ENCODE assay signal across 15 cellular contexts in genomic region chr13:75383064-75383715, GRCh38.
DNase-seq lines count a peak whose midpoint lies in the region; ATAC-seq, FAIRE-seq and TF ChIP-seq lines count a peak whose summit lies in the region.
"Had no signal": no experiment of that assay in that cellular context is flagged by ENCODE, and none has a peak within 500 bp of the region (broad histone marks: within the 10 kb centered on the region; RNA-seq: fewer than 3 reads in every experiment).

No MANE protein-coding gene starts in this region.

- FAIRE-seq in HepG2 (lab: Jason Lieb, UNC), result no peak

- H3F3A ChIP-seq in MM.1S (ENCODE audit: insufficient read depth, low read length), result no peaks in the 10 kb centered on the region

- peak overlapping the region; percentile 63 for H3K27ac Mint-ChIP-seq in Caco-2 (ENCODE audit: unreplicated experiment)
- peak overlapping the region; percentile 51 for H3K27ac Mint-ChIP-seq in stimulated activated naive B cell treated with anti-CD40 and anti-IgM and Interleukin-4, amounts not matched to agents 10 μg/mL and 1 μg/mL and 100 μg/mL, for 72 hours
- H3K27ac Mint-ChIP-seq: CD8-positive, alpha-beta T cell; GM23338 had no signal

- H2AFZ ChIP-seq in MM.1S (ENCODE audit: low read length), result no peak overlapping the region
- H2AFZ ChIP-seq in HepG2 (ENCODE audit: low read length), result no peak overlapping the region
- H2AFZ ChIP-seq: GM23338 had no signal

- in situ Hi-C loops in HepG2 (cut with HindIII; ENCODE audit: extremely low pct_ligation_motif_present, low pct_unique_long_range_greater_than_20kb), result no loop called here

- no peaks in the 10 kb centered on the region for H3K9me3 ChIP-seq in Caco-2
- H3K9me3 ChIP-seq in MM.1S (replicated peaks; ENCODE audit: insufficient read depth, low read length), result no peaks in the 10 kb centered on the region
- H3K9me3 ChIP-seq in HepG2 (ENCODE audit: low read length), result no peaks in the 10 kb centered on the region
- H3K9me3 ChIP-seq in WERI-Rb-1 (ENCODE audit: severe bottlenecking), result no peaks in the 10 kb centered on the region
- no peaks in the 10 kb centered on the region for H3K9me3 ChIP-seq in testis
- H3K9me3 ChIP-seq: BE2C had no signal

- H3K9me3 Mint-ChIP-seq in Caco-2 (ENCODE audit: unreplicated experiment), result no peaks in the 10 kb centered on the region
- H3K9me3 Mint-ChIP-seq in stimulated activated naive B cell treated with anti-CD40 and anti-IgM and Interleukin-4, amounts not matched to agents 10 μg/mL and 1 μg/mL and 100 μg/mL, for 72 hours, result no peaks in the 10 kb centered on the region
- H3K9me3 Mint-ChIP-seq: CD8-positive, alpha-beta T cell; GM23338 had no signal

- ATAC-seq in HepG2 (no peak), HG02970 (IDR thresholded peaks at IDR 0.05; ENCODE audit: low FRiP score, unreplicated experiment) (no peak)
- no peak for ATAC-seq in stimulated activated naive B cell treated with anti-CD40 and anti-IgM and Interleukin-4, amounts not matched to agents 10 μg/mL and 1 μg/mL and 100 μg/mL, for 72 hours (replicated peaks)
- ATAC-seq: CD8-positive, alpha-beta T cell; GM23338 had no signal

- H3K4me1 ChIP-seq in Caco-2 (peaks cover 80% of the 10 kb centered on the region), MM.1S (ENCODE audit: low read length) (no peaks in the 10 kb centered on the region), HepG2 (ENCODE audit: insufficient read depth, low read length) (peaks cover 61% of the 10 kb centered on the region), testis (no peaks in the 10 kb centered on the region)

- WGBS in HepG2 (ENCODE audit: low lambda C conversion rate), result 94% methylated on average over 6 of the region's 6 CpGs
- 90 to 91% methylated on average over 6 of the region's 6 CpGs for WGBS in testis, 2 donors

- H3K4me1 Mint-ChIP-seq in Caco-2 (ENCODE audit: low read depth, unreplicated experiment), result peaks cover 43% of the 10 kb centered on the region
- peaks cover 0 to 2% of the 10 kb centered on the region in 2 donors for H3K4me1 Mint-ChIP-seq in stimulated activated naive B cell treated with anti-CD40 and anti-IgM and Interleukin-4, amounts not matched to agents 10 μg/mL and 1 μg/mL and 100 μg/mL, for 72 hours

- TF ChIP-seq POLR2A in HepG2 (IDR thresholded peaks at IDR 0.05; ENCODE audit: insufficient read depth in 1 of 2, low read depth in 2 of 2, low read length in 2 of 2) (no peak), testis (IDR thresholded peaks at IDR 0.05) (no peak)

- no peak overlapping the region for H3K4me3 ChIP-seq in Caco-2 (ENCODE audit: low read depth, low read length)
- no peak overlapping the region for H3K4me3 ChIP-seq in MM.1S (ENCODE audit: low read length)
- no peak overlapping the region for H3K4me3 ChIP-seq in HepG2 (replicated peaks in 1 of 3; ENCODE audit: insufficient read depth in 1 of 3, low read depth in 2 of 3, low read length in 3 of 3)
- H3K4me3 ChIP-seq in WERI-Rb-1 (ENCODE audit: low read depth, low read length), result no peak overlapping the region
- no peak overlapping the region for H3K4me3 ChIP-seq in testis
- H3K4me3 ChIP-seq: GM23338 had no signal

- H3K27me3 Mint-ChIP-seq in Caco-2 (ENCODE audit: insufficient read depth, unreplicated experiment), result no peaks in the 10 kb centered on the region
- H3K27me3 Mint-ChIP-seq in stimulated activated naive B cell treated with anti-CD40 and anti-IgM and Interleukin-4, amounts not matched to agents 10 μg/mL and 1 μg/mL and 100 μg/mL, for 72 hours, result no peaks in the 10 kb centered on the region

- H3K27me3 ChIP-seq in Caco-2 (replicated peaks; ENCODE audit: control insufficient read depth, insufficient read depth, low read length) (no peaks in the 10 kb centered on the region), MM.1S (replicated peaks; ENCODE audit: insufficient read depth, low read length) (no peaks in the 10 kb centered on the region), HepG2 (ENCODE audit: control insufficient read depth in 1 of 2, insufficient read depth in 2 of 2, low read length in 2 of 2) (no peaks in the 10 kb centered on the region), WERI-Rb-1 (ENCODE audit: insufficient read depth, low read depth, severe bottlenecking) (no peaks in the 10 kb centered on the region), testis (no peaks in the 10 kb centered on the region)
- H3K27me3 ChIP-seq: BE2C had no signal

- POLR2A ChIA-PET in Caco-2 (lab: Charles Lee), result no interaction called here
- POLR2A ChIA-PET in HepG2 (lab: Yijun Ruan, JAX), result no interaction called here

- H3K9ac ChIP-seq in MM.1S (ENCODE audit: low read length), result no peak overlapping the region
- no peak overlapping the region for H3K9ac ChIP-seq in HepG2 (ENCODE audit: insufficient read depth, low read depth, low read length)

- no peak for TF ChIP-seq CTCF in Caco-2 (IDR thresholded peaks at IDR 0.05; ENCODE audit: insufficient read depth in 1 of 2, low read depth in 1 of 2, low read length in 1 of 2, severe bottlenecking in 1 of 2, unreplicated experiment in 1 of 2)
- TF ChIP-seq CTCF in MM.1S (IDR thresholded peaks at IDR 0.05; ENCODE audit: low read length), result no peak
- no peak for TF ChIP-seq CTCF in HepG2 (CRISPR knock-in tag; IDR thresholded peaks at IDR 0.05)
- TF ChIP-seq CTCF in WERI-Rb-1 (IDR thresholded peaks at IDR 0.05; ENCODE audit: low read depth, low read length), result no peak
- TF ChIP-seq CTCF in testis (IDR thresholded peaks at IDR 0.05), result no peak

- CTCF ChIA-PET in Caco-2 (lab: Charles Lee), result no interaction called here
- CTCF ChIA-PET in HepG2 (lab: Yijun Ruan, JAX; ENCODE audit: low intra/inter-chr PET ratio, low total read pairs), result no interaction called here

- no peak overlapping the region for H3K4me2 ChIP-seq in MM.1S (ENCODE audit: low read depth, low read length)
- no peak overlapping the region for H3K4me2 ChIP-seq in HepG2 (ENCODE audit: low read depth, low read length)
- H3K4me2 ChIP-seq: GM23338 had no signal

- DNase-seq in Caco-2, result no peak
- DNase-seq in MM.1S, result peak; percentile 13
- no peak for DNase-seq in HepG2 (ENCODE audit: low spot score)
- DNase-seq in stimulated activated naive B cell treated with anti-CD40 and anti-IgM and Interleukin-4, amounts not matched to agents 10 μg/mL and 1 μg/mL and 100 μg/mL, for 72 hours, result no peak
- no peak for DNase-seq in WERI-Rb-1
- no peak for DNase-seq in testis
- DNase-seq: BE2C; CD8-positive, alpha-beta T cell; COR-L47; DND-41; GF-D8; H7 had no signal

- H4K20me1 ChIP-seq in MM.1S (ENCODE audit: insufficient read depth, low read length), result no peaks in the 10 kb centered on the region
- H4K20me1 ChIP-seq in HepG2 (ENCODE audit: insufficient read depth, low read length), result peaks cover 5% of the 10 kb centered on the region

- H3K27ac ChIP-seq in MM.1S (ENCODE audit: low read length) (no peak overlapping the region), HepG2 (ENCODE audit: extremely low read length, insufficient read depth, low read length) (no peak overlapping the region), WERI-Rb-1 (no peak overlapping the region), testis (no peak overlapping the region)
- H3K27ac ChIP-seq: C4-2B had no signal

- H3K36me3 Mint-ChIP-seq in Caco-2 (ENCODE audit: insufficient read depth, unreplicated experiment), result peaks cover 47% of the 10 kb centered on the region
- H3K36me3 Mint-ChIP-seq in stimulated activated naive B cell treated with anti-CD40 and anti-IgM and Interleukin-4, amounts not matched to agents 10 μg/mL and 1 μg/mL and 100 μg/mL, for 72 hours, result no peaks in the 10 kb centered on the region
- H3K36me3 Mint-ChIP-seq: CD8-positive, alpha-beta T cell had no signal

- BruUV-seq in Caco-2 (replicated peaks; lab: Mats Ljungman, UMichigan), result no TSS peak
- no TSS peak for BruUV-seq in HepG2 (replicated peaks; lab: Mats Ljungman, UMichigan)

- H3K79me2 ChIP-seq in MM.1S (ENCODE audit: low read length), result no peaks in the 10 kb centered on the region
- peaks cover 92% of the 10 kb centered on the region for H3K79me2 ChIP-seq in HepG2 (ENCODE audit: insufficient read depth, low read length)

- no peak for TF ChIP-seq RAD21 in HepG2 (CRISPR knock-in tag; IDR thresholded peaks at IDR 0.05)

- H3K9me2 ChIP-seq in MM.1S (replicated peaks; ENCODE audit: insufficient read depth, low read length), result no peaks in the 10 kb centered on the region

- intact Hi-C loops in Caco-2 (cut with micrococcal nuclease; ENCODE audit: unreplicated experiment) (no loop called here), HepG2 (cut with micrococcal nuclease; ENCODE audit: unreplicated experiment) (no loop called here), testis (cut with DNase I; ENCODE audit: low total_unique reads) (no loop called here)

- H3K4me3 Mint-ChIP-seq in Caco-2 (ENCODE audit: unreplicated experiment), result no peak overlapping the region
- H3K4me3 Mint-ChIP-seq in stimulated activated naive B cell treated with anti-CD40 and anti-IgM and Interleukin-4, amounts not matched to agents 10 μg/mL and 1 μg/mL and 100 μg/mL, for 72 hours, result no peak overlapping the region
- H3K4me3 Mint-ChIP-seq: CD8-positive, alpha-beta T cell; GM23338 had no signal

- H3K36me3 ChIP-seq in Caco-2 (ENCODE audit: control insufficient read depth, insufficient read depth, low read length) (no peaks in the 10 kb centered on the region), MM.1S (replicated peaks; ENCODE audit: insufficient read depth, low read length) (no peaks in the 10 kb centered on the region), HepG2 (replicated peaks in 1 of 2; ENCODE audit: control insufficient read depth in 1 of 2, insufficient read depth in 2 of 2, low read length in 2 of 2) (no peaks in the 10 kb centered on the region; a peak in 2 of 5 replicates), WERI-Rb-1 (no peaks in the 10 kb centered on the region), testis (ENCODE audit: low read depth, missing control alignments) (no peaks in the 10 kb centered on the region)
- H3K36me3 ChIP-seq: BE2C had no signal

- no peak for TF ChIP-seq EP300 in HepG2 (IDR thresholded peaks at IDR 0.05; ENCODE audit: low read depth in 2 of 2, low read length in 2 of 2)
- TF ChIP-seq EP300 in HepG2 (CRISPR knock-in tag; IDR thresholded peaks at IDR 0.05; ENCODE audit: borderline replicate concordance), result no peak

TF ChIP-seq in HepG2, 621 proteins besides CTCF, POLR2A, EP300 and RAD21 (continues in another document):
- TF ChIP-seq ZMYM3 (CRISPR knock-in tag; IDR thresholded peaks at IDR 0.05) (0 out of 2 replicates have a peak, but pooled peaks have one; percentile 21), MYNN (CRISPR knock-in tag; IDR thresholded peaks at IDR 0.05; ENCODE audit: low read depth) (no peak), ADNP (CRISPR knock-in tag; IDR thresholded peaks at IDR 0.05) (no peak), ZNF121 (CRISPR knock-in tag; IDR thresholded peaks at IDR 0.05) (peak; percentile 55), CEBPG (CRISPR knock-in tag; IDR thresholded peaks at IDR 0.05) (peak; percentile 41)
- TF ChIP-seq, protein P1, sequence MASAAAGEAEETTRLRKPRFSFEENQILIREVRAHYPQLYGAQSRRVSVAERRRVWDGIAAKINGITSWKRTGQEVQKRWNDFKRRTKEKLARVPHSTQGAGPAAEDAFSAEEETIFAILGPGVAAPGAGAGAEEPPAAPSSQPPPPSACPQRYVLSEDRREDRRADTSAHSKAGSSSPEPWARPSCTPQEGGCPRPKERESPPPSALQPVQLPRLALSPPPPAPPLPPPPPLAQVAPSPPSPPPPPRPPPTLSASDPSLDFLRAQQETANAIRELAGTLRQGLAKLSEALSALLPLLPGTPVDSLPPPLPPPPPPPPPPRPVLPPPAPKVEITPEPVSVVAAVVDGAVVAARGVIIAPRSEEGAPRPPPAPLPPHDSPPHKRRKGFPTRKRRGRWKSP (CRISPR knock-in tag; IDR thresholded peaks at IDR 0.05), result no peak
